In the genomic region with DNA sequence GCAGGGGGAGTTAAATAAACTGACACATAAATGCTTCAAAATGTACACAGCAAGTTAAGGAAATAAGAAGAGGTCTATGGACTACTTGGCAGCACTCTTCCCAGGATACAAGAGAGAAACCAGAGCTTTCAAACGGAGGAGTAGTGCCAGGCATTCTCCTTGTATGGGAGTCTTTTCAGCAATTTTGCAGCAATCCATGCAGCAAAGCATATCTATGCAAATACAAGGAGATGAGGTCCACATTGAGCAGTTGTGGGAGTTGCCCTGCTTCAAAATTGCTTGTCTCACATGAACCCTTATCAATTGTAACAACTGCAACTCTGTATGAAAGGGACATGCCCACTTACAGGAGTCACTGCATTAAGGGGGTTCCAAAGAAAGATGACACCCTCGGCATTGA, we compare ENCODE assay signal across 15 cellular contexts.
"Had no signal": no experiment of that assay in that cellular context is flagged by ENCODE, and none has a peak within 500 bp of the region (broad histone marks: within the 10 kb centered on the region; RNA-seq: fewer than 3 reads in every experiment).

No MANE protein-coding gene starts in this region.

- H3K36me3 ChIP-seq: esophagus squamous epithelium, heart left ventricle, ovary, right atrium auricular region, sigmoid colon had no signal

- H3K27ac ChIP-seq: esophagus squamous epithelium, heart left ventricle, ovary, right atrium auricular region, sigmoid colon, skin epidermis had no signal

- H3K9me3 ChIP-seq: esophagus squamous epithelium, heart left ventricle, ovary, right atrium auricular region, sigmoid colon had no signal

- H3K4me1 ChIP-seq: esophagus squamous epithelium, heart left ventricle, right atrium auricular region had no signal

- DNase-seq: effector memory CD8-positive, alpha-beta T cell; esophagus squamous epithelium; heart left ventricle; hippocampal formation; islet precursor cell; mammary epithelial cell; natural killer cell; ovary; sigmoid colon; stimulated activated CD4-positive, alpha-beta T cell treated with anti-CD3 and anti-CD28 coated beads, Interleukin-2, amount 100 ng/mL, for 24 hours; stimulated activated CD4-positive, alpha-beta T cell treated with anti-CD3 and anti-CD28 coated beads, Interleukin-4, amount 100 ng/mL, for 4 hours; stimulated activated naive B cell treated with anti-CD40 and anti-IgM and Interleukin-4, amounts not matched to agents 10 μg/mL and 1 μg/mL and 100 μg/mL, for 72 hours; stimulated activated naive CD8-positive, alpha-beta T cell treated with anti-CD3 and anti-CD28 coated beads, Interleukin-15, amount 100 ng/mL, for 72 hours had no signal

- H3K27me3 ChIP-seq: esophagus squamous epithelium, heart left ventricle, ovary, right atrium auricular region, sigmoid colon had no signal

- H3K4me3 ChIP-seq: esophagus squamous epithelium, heart left ventricle, ovary, right atrium auricular region, sigmoid colon, skin epidermis had no signal
